Comparison of ENCODE assay signal across 12 cellular contexts in the genomic region with DNA sequence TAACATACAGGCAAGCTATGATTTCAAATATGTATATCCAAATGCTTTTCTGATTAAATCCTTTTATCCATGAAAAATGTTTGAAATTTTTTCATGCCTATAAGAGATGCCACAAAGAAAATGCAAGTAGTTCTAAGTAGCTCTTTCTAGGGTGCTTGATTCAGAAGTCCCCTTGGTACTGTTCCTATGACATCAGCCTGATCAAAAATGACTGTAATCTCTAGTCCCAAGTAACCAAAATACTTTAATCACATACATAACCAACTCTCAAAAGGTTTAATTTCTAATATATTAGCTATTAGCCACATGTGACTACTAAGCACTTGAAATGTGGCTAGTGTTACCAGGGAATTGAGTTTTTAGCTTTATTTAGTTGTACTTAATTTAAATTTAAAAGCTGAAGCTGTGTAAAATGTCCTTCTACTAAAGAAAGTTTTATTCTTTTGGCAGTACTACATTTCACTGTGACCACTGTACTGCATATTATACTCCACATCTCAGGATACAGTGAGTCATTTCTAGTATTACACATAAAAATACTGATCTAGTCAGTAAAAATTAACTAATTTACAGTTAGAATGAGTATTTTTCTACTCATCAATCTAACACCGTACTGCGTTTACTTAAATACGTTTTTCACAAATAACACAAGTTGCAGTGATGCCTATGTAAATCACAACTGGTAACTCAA. TPM values are rescaled to one million over a fixed set of nuclear protein-coding genes. Genes with fewer than 3 reads are reported as not detected.
A peak's percentile ranks its signal among the peaks of the same experiment; 100 is the strongest.
DNase-seq lines count a peak whose midpoint lies in the region; ATAC-seq, FAIRE-seq and TF ChIP-seq lines count a peak whose summit lies in the region.
"Had no signal": no experiment of that assay in that cellular context is flagged by ENCODE, and none has a peak within 500 bp of the region (broad histone marks: within the 10 kb centered on the region; RNA-seq: fewer than 3 reads in every experiment).

No MANE protein-coding gene starts in this region.

- no peak for FAIRE-seq in D721Med (lab: Jason Lieb, UNC)

- H3K4me3 ChIP-seq in hepatocyte, result no peak overlapping the region

- H3K4me2 ChIP-seq in hepatocyte, result no peak overlapping the region

- no peaks in the 10 kb centered on the region for H3K27me3 ChIP-seq in hepatocyte
- H3K27me3 ChIP-seq: brain microvascular endothelial cell had no signal

- ATAC-seq in activated naive CD4-positive, alpha-beta T cell treated with anti-CD3 and anti-CD28 coated beads, Interleukin-2, amount 50 U/mL, for 72 hours, result peak; percentile 46 to 78
- ATAC-seq in HG02938 (IDR thresholded peaks at IDR 0.05; ENCODE audit: unreplicated experiment) (peak; percentile 58), T-helper 17 cell (peak; percentile 32), GM19324 (IDR thresholded peaks at IDR 0.05; ENCODE audit: low FRiP score, unreplicated experiment) (no peak)
- ATAC-seq in stimulated activated naive CD8-positive, alpha-beta T cell treated with anti-CD3 and anti-CD28 coated beads, Interleukin-15, Interleukin-2, amounts not matched to agents 100 U/mL and 50 U/mL, for 24 hours, result peak; percentile 32
- ATAC-seq: natural killer cell had no signal

- no peaks in the 10 kb centered on the region for H3K9me3 Mint-ChIP-seq in activated naive CD4-positive, alpha-beta T cell treated with anti-CD3 and anti-CD28 coated beads, Interleukin-2, amount 50 U/mL, for 72 hours
- H3K9me3 Mint-ChIP-seq: natural killer cell had no signal

- no peaks in the 10 kb centered on the region for H3K36me3 ChIP-seq in hepatocyte (replicated peaks; ENCODE audit: insufficient read depth, low read depth)
- H3K36me3 ChIP-seq: brain microvascular endothelial cell had no signal

- no peak for DNase-seq in activated naive CD4-positive, alpha-beta T cell treated with anti-CD3 and anti-CD28 coated beads, Interleukin-2, amount 50 U/mL, for 72 hours (ENCODE audit: low spot score in 2 of 2)
- DNase-seq in activated naive CD4-positive, alpha-beta T cell treated with Interleukin-2 at 50 U/mL for 16 hours, result no peak
- no peak for DNase-seq in T-helper 17 cell
- no peak for DNase-seq in stimulated activated naive CD8-positive, alpha-beta T cell treated with anti-CD3 and anti-CD28 coated beads, Interleukin-15, Interleukin-2, amounts not matched to agents 100 U/mL and 50 U/mL, for 24 hours
- DNase-seq in hepatocyte (ENCODE audit: low spot score), result no peak
- DNase-seq in D721Med (ENCODE audit: insufficient read length, low spot score), result no peak
- DNase-seq: brain microvascular endothelial cell, GDM1, natural killer cell, NCI-H510A had no signal

- no peaks in the 10 kb centered on the region for H3K36me3 Mint-ChIP-seq in activated naive CD4-positive, alpha-beta T cell treated with anti-CD3 and anti-CD28 coated beads, Interleukin-2, amount 50 U/mL, for 72 hours
- peaks cover 2% of the 10 kb centered on the region for H3K36me3 Mint-ChIP-seq in T-helper 17 cell (ENCODE audit: low read depth)
- H3K36me3 Mint-ChIP-seq: natural killer cell had no signal

- H3K27ac ChIP-seq in hepatocyte, result no peak overlapping the region
- H3K27ac ChIP-seq: brain microvascular endothelial cell had no signal

- no peaks in the 10 kb centered on the region for H3K27me3 Mint-ChIP-seq in T-helper 17 cell

- H4K20me1 ChIP-seq in hepatocyte (ENCODE audit: insufficient read depth, poor library complexity, severe bottlenecking), result no peaks in the 10 kb centered on the region

- no peak overlapping the region for H2AFZ ChIP-seq in hepatocyte

- H3K4me3 Mint-ChIP-seq in T-helper 17 cell, result no peak overlapping the region
- H3K4me3 Mint-ChIP-seq: natural killer cell had no signal

- peaks cover 27% of the 10 kb centered on the region for H3K4me1 Mint-ChIP-seq in T-helper 17 cell

- no peak for TF ChIP-seq CTCF in hepatocyte (IDR thresholded peaks at IDR 0.05; ENCODE audit: poor library complexity)
- TF ChIP-seq CTCF in D721Med (IDR thresholded peaks at IDR 0.05; ENCODE audit: insufficient read depth, missing control alignments), result no peak

- H3K79me2 ChIP-seq in hepatocyte, result peaks cover 66% of the 10 kb centered on the region

- no peaks in the 10 kb centered on the region for H3K4me1 ChIP-seq in hepatocyte (ENCODE audit: insufficient read depth)

- no peak overlapping the region for H3K27ac Mint-ChIP-seq in activated naive CD4-positive, alpha-beta T cell treated with anti-CD3 and anti-CD28 coated beads, Interleukin-2, amount 50 U/mL, for 72 hours
- no peak overlapping the region for H3K27ac Mint-ChIP-seq in T-helper 17 cell

- H3K9me3 ChIP-seq in T-helper 17 cell (ENCODE audit: control insufficient read depth, low read length, poor library complexity, severe bottlenecking) (no peaks in the 10 kb centered on the region), hepatocyte (ENCODE audit: low read depth) (no peaks in the 10 kb centered on the region)

- 97% methylated on average over 3 of the region's 3 CpGs for WGBS in hepatocyte (ENCODE audit: low lambda C conversion rate, missing lambda C conversion rate)

- H3K9me2 ChIP-seq in hepatocyte (replicated peaks; ENCODE audit: insufficient read depth), result no peaks in the 10 kb centered on the region

RNA-seq across cellular contexts. Expression of gene FBXW7, which starts 33.9 kb away (rescaled TPM):
- 10 to 100 TPM; 29.0 to 34.7 TPM for total RNA-seq in activated naive CD4-positive, alpha-beta T cell treated with anti-CD3 and anti-CD28 coated beads, Interleukin-2, amount 50 U/mL, for 72 hours
- total RNA-seq in T-helper 17 cell, result 100 to 1,000 TPM; 102 to 125 TPM
- 41.4 and 43.5 TPM in 2 replicates for total RNA-seq in hepatocyte
- 16.2 and 23.2 TPM in 2 replicates for polyA plus RNA-seq in hepatocyte
